Comparison of ENCODE assay signal across 24 cellular contexts in genomic region chr3:110711851-110712396, GRCh38.
A peak's percentile ranks its signal among the peaks of the same experiment; 100 is the strongest.
DNase-seq lines count a peak whose midpoint lies in the region; ATAC-seq and TF ChIP-seq lines count a peak whose summit lies in the region.
"Had no signal": no experiment of that assay in that cellular context is flagged by ENCODE, and none has a peak within 500 bp of the region (broad histone marks: within the 10 kb centered on the region; RNA-seq: fewer than 3 reads in every experiment).

No MANE protein-coding gene starts in this region.

- H3K4me1 ChIP-seq in MM.1S (ENCODE audit: low read length) = peaks cover 51% of the 10 kb centered on the region
- H3K4me1 ChIP-seq in naive thymus-derived CD4-positive, alpha-beta T cell (ENCODE audit: control insufficient read depth in 2 of 2, insufficient read depth in 2 of 2, low read length in 2 of 2) = no peaks in the 10 kb centered on the region
- H3K4me1 ChIP-seq: body of pancreas, lower lobe of right lung, upper lobe of left lung had no signal

- H3F3A ChIP-seq in MM.1S (ENCODE audit: insufficient read depth, low read length) = peaks cover 12% of the 10 kb centered on the region

- no peak for ATAC-seq in activated T-cell treated with anti-CD3 and anti-CD28 coated beads, Interleukin-2, amount 50 U/mL, for 72 hours (replicated peaks in 1 of 2)
- ATAC-seq in naive thymus-derived CD4-positive, alpha-beta T cell = no peak
- ATAC-seq: activated CD8-positive, alpha-beta T cell treated with anti-CD3 and anti-CD28 coated beads, Interleukin-2, amount 10 ng/mL, durations not matched to agents 7 days and 5 days; body of pancreas; CD8-positive, alpha-beta T cell; effector memory CD8-positive, alpha-beta T cell; lower lobe of right lung; Panc1 had no signal

- no peaks in the 10 kb centered on the region for H3K9me3 ChIP-seq in MM.1S (replicated peaks; ENCODE audit: insufficient read depth, low read length)
- no peaks in the 10 kb centered on the region for H3K9me3 ChIP-seq in naive thymus-derived CD4-positive, alpha-beta T cell (ENCODE audit: control insufficient read depth in 2 of 3, low read length in 3 of 3)
- H3K9me3 ChIP-seq: body of pancreas, lower lobe of right lung, upper lobe of left lung had no signal

- peak overlapping the region; percentile 66 for H3K27ac ChIP-seq in MM.1S (ENCODE audit: low read length)
- no peak overlapping the region for H3K27ac ChIP-seq in naive thymus-derived CD4-positive, alpha-beta T cell (ENCODE audit: low read depth, low read length)
- H3K27ac ChIP-seq: body of pancreas, lower lobe of right lung, SK-N-MC, upper lobe of left lung had no signal

- TF ChIP-seq CTCF in MM.1S (IDR thresholded peaks at IDR 0.05; ENCODE audit: low read length) = no peak
- no peak for TF ChIP-seq CTCF in choroid plexus epithelial cell (conservative IDR thresholded peaks at IDR 0.05; ENCODE audit: low read depth, low read length)

- no peaks in the 10 kb centered on the region for H3K27me3 ChIP-seq in MM.1S (replicated peaks; ENCODE audit: insufficient read depth, low read length)
- no peaks in the 10 kb centered on the region for H3K27me3 ChIP-seq in naive thymus-derived CD4-positive, alpha-beta T cell (ENCODE audit: control insufficient read depth in 2 of 2, insufficient read depth in 2 of 2, low read length in 2 of 2)
- H3K27me3 ChIP-seq: body of pancreas, upper lobe of left lung had no signal

- H3K36me3 Mint-ChIP-seq in activated T-cell treated with anti-CD3 and anti-CD28 coated beads, Interleukin-2, amount 50 U/mL, for 72 hours (ENCODE audit: insufficient read depth in 2 of 2) = no peaks in the 10 kb centered on the region
- H3K36me3 Mint-ChIP-seq in naive thymus-derived CD4-positive, alpha-beta T cell = no peaks in the 10 kb centered on the region
- H3K36me3 Mint-ChIP-seq: activated naive CD4-positive, alpha-beta T cell treated with anti-CD3 and anti-CD28 coated beads, Interleukin-2, amount 50 U/mL, for 24 hours; CD8-positive, alpha-beta T cell; IgD-negative memory B cell had no signal

- no peaks in the 10 kb centered on the region for H3K36me3 ChIP-seq in MM.1S (replicated peaks; ENCODE audit: insufficient read depth, low read length)
- no peaks in the 10 kb centered on the region for H3K36me3 ChIP-seq in naive thymus-derived CD4-positive, alpha-beta T cell (ENCODE audit: control insufficient read depth in 2 of 3, insufficient read depth in 3 of 3, low read length in 3 of 3)
- H3K36me3 ChIP-seq: lower lobe of right lung, upper lobe of left lung had no signal

- H3K27me3 Mint-ChIP-seq in activated T-cell treated with anti-CD3 and anti-CD28 coated beads, Interleukin-2, amount 50 U/mL, for 72 hours (ENCODE audit: low read depth) = no peaks in the 10 kb centered on the region
- peaks cover 0 to 32% (median 7%) of the 10 kb centered on the region in 5 donors for H3K27me3 Mint-ChIP-seq in naive thymus-derived CD4-positive, alpha-beta T cell

- intact Hi-C loops in naive thymus-derived CD4-positive, alpha-beta T cell (cut with micrococcal nuclease) = no loop called here

- no peaks in the 10 kb centered on the region for H3K4me1 Mint-ChIP-seq in activated T-cell treated with anti-CD3 and anti-CD28 coated beads, Interleukin-2, amount 50 U/mL, for 72 hours (ENCODE audit: low read depth)
- H3K4me1 Mint-ChIP-seq in naive thymus-derived CD4-positive, alpha-beta T cell = no peaks in the 10 kb centered on the region
- H3K4me1 Mint-ChIP-seq: activated naive CD4-positive, alpha-beta T cell treated with anti-CD3 and anti-CD28 coated beads, Interleukin-2, amount 50 U/mL, for 24 hours; IgD-negative memory B cell had no signal

- peak overlapping the region; percentile 15; the same call in 1 of the 2 replicates for H3K4me2 ChIP-seq in MM.1S (ENCODE audit: low read depth, low read length)

- no peak overlapping the region for H3K4me3 ChIP-seq in MM.1S (ENCODE audit: low read length)
- H3K4me3 ChIP-seq in choroid plexus epithelial cell (ENCODE audit: low read depth, low read length) = no peak overlapping the region
- no peak overlapping the region for H3K4me3 ChIP-seq in naive thymus-derived CD4-positive, alpha-beta T cell (ENCODE audit: low read length)
- H3K4me3 ChIP-seq: body of pancreas, lower lobe of right lung, SK-N-MC, upper lobe of left lung had no signal

- DNase-seq in H4 (ENCODE audit: low spot score) = peak; percentile 22
- DNase-seq in MM.1S = peak; percentile 46
- DNase-seq in choroid plexus epithelial cell (ENCODE audit: low read depth) = peak; percentile 10
- peak; percentile 86 for DNase-seq in kidney tubule cell (ENCODE audit: low spot score)
- no peak for DNase-seq in activated T-cell treated with anti-CD3 and anti-CD28 coated beads, Interleukin-2, amount 50 U/mL, for 72 hours
- DNase-seq in NCI-H128 (lab: John Stamatoyannopoulos, UW; ENCODE audit: unreplicated experiment) = no peak
- no peak for DNase-seq in GDM1 (lab: John Stamatoyannopoulos, UW)
- no peak for DNase-seq in naive thymus-derived CD4-positive, alpha-beta T cell
- DNase-seq: activated CD8-positive, alpha-beta T cell treated with anti-CD3 and anti-CD28 coated beads, Interleukin-2, amount 10 ng/mL, durations not matched to agents 7 days and 5 days; activated T-cell treated with anti-CD3 and anti-CD28 coated beads, Interleukin-2, amount 50 U/mL, for 24 hours; body of pancreas; CD8-positive, alpha-beta T cell; effector memory CD8-positive, alpha-beta T cell; lower lobe of right lung; NCI-H1694; NCI-H2171 treated with DMSO at 0.1 percent for 48 hours; NCI-H82; nucleus accumbens; retina; upper lobe of left lung had no signal

- H3K9me3 Mint-ChIP-seq in activated T-cell treated with anti-CD3 and anti-CD28 coated beads, Interleukin-2, amount 50 U/mL, for 72 hours = no peaks in the 10 kb centered on the region
- peaks cover 0 to 3% (median 0%) of the 10 kb centered on the region in 11 donors for H3K9me3 Mint-ChIP-seq in naive thymus-derived CD4-positive, alpha-beta T cell
- H3K9me3 Mint-ChIP-seq: activated naive CD4-positive, alpha-beta T cell treated with anti-CD3 and anti-CD28 coated beads, Interleukin-2, amount 50 U/mL, for 24 hours; activated T-cell treated with anti-CD3 and anti-CD28 coated beads, Interleukin-2, amount 50 U/mL, for 24 hours; CD8-positive, alpha-beta T cell; effector memory CD8-positive, alpha-beta T cell had no signal

- peak overlapping the region; percentile 43; the same call in 1 of the 2 replicates for H2AFZ ChIP-seq in MM.1S (ENCODE audit: low read length)

- H3K27ac Mint-ChIP-seq in activated T-cell treated with anti-CD3 and anti-CD28 coated beads, Interleukin-2, amount 50 U/mL, for 72 hours = no peak overlapping the region
- H3K27ac Mint-ChIP-seq in naive thymus-derived CD4-positive, alpha-beta T cell = no peak overlapping the region
- H3K27ac Mint-ChIP-seq: activated CD8-positive, alpha-beta T cell treated with anti-CD3 and anti-CD28 coated beads, Interleukin-2, amount 10 ng/mL, durations not matched to agents 7 days and 5 days; activated naive CD4-positive, alpha-beta T cell treated with anti-CD3 and anti-CD28 coated beads, Interleukin-2, amount 50 U/mL, for 24 hours; activated T-cell treated with anti-CD3 and anti-CD28 coated beads, Interleukin-2, amount 50 U/mL, for 24 hours; CD8-positive, alpha-beta T cell; effector memory CD8-positive, alpha-beta T cell; IgD-negative memory B cell had no signal

- H3K9me2 ChIP-seq in MM.1S (replicated peaks; ENCODE audit: insufficient read depth, low read length) = no peaks in the 10 kb centered on the region

- CTCF ChIA-PET in naive thymus-derived CD4-positive, alpha-beta T cell (lab: Charles Lee) = no interaction called here

- no peaks in the 10 kb centered on the region for H3K79me2 ChIP-seq in MM.1S (ENCODE audit: low read length)

- H3K9ac ChIP-seq in MM.1S (ENCODE audit: low read length) = no peak overlapping the region

- POLR2A ChIA-PET in naive thymus-derived CD4-positive, alpha-beta T cell (lab: Charles Lee) = no interaction called here

- H4K20me1 ChIP-seq in MM.1S (ENCODE audit: insufficient read depth, low read length) = no peaks in the 10 kb centered on the region

- H3K4me3 Mint-ChIP-seq in activated T-cell treated with anti-CD3 and anti-CD28 coated beads, Interleukin-2, amount 50 U/mL, for 72 hours = no peak overlapping the region
- H3K4me3 Mint-ChIP-seq in naive thymus-derived CD4-positive, alpha-beta T cell = no peak overlapping the region
- H3K4me3 Mint-ChIP-seq: activated CD8-positive, alpha-beta T cell treated with anti-CD3 and anti-CD28 coated beads, Interleukin-2, amount 10 ng/mL, durations not matched to agents 7 days and 5 days; activated naive CD4-positive, alpha-beta T cell treated with anti-CD3 and anti-CD28 coated beads, Interleukin-2, amount 50 U/mL, for 24 hours; activated T-cell treated with anti-CD3 and anti-CD28 coated beads, Interleukin-2, amount 50 U/mL, for 24 hours; CD8-positive, alpha-beta T cell; effector memory CD8-positive, alpha-beta T cell; IgD-negative memory B cell had no signal

Comparison
In these comparisons a context has a peak if more than half of its experiments do, and no peak if none do; other contexts are left out.
1. DNase-seq: peak in H4 (single experiment), MM.1S (single experiment), choroid plexus epithelial cell (single experiment) and kidney tubule cell (single experiment); none in activated T-cell treated with anti-CD3 and anti-CD28 coated beads, Interleukin-2, amount 50 U/mL, for 72 hours (0 of 2), NCI-H128 (single experiment), GDM1 (single experiment) and naive thymus-derived CD4-positive, alpha-beta T cell (0 of 9).